Comparison of ENCODE assay signal across 18 cellular contexts in the genomic region with DNA sequence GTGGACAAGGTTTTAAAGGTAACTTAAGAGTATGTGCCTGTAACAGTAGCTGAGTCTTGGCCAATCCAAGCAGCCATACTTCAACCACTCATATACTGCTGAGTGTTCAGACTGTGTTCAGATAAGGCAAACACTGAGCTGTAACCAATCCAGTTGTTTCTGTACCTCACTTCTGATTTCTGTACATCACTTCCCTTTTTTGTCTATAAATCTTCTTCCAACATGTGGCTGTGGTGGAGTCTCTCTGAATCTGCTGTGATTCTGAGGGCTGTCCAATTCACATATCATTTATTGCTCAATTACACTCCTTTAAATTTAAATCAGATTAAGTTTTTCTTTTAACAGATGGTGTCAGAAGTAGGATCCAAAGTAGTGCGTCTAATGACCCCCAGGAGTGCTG.
"Had no signal": no experiment of that assay in that cellular context is flagged by ENCODE, and none has a peak within 500 bp of the region (broad histone marks: within the 10 kb centered on the region; RNA-seq: fewer than 3 reads in every experiment).

No MANE protein-coding gene starts in this region.

- DNase-seq: effector memory CD8-positive, alpha-beta T cell; esophagus squamous epithelium; foreskin fibroblast; glutamatergic neuron; islet precursor cell; mammary epithelial cell; naive thymus-derived CD4-positive, alpha-beta T cell; nephron progenitor cell; psoas muscle; retina; right lobe of liver; stimulated activated CD4-positive, alpha-beta T cell treated with anti-CD3 and anti-CD28 coated beads, Interleukin-4, amount 100 ng/mL, for 1 hour; stimulated activated CD8-positive, alpha-beta memory T cell treated with anti-CD3 and anti-CD28 coated beads, Interleukin-4, amount 100 ng/mL, for 48 hours; stimulated activated naive CD8-positive, alpha-beta T cell treated with anti-CD3 and anti-CD28 coated beads, Interleukin-15, Interleukin-2, amounts not matched to agents 100 U/mL and 50 U/mL, for 24 hours; thyroid gland had no signal

- H3K4me3 ChIP-seq: esophagus squamous epithelium, gastroesophageal sphincter, psoas muscle, right lobe of liver, suprapubic skin, thyroid gland, vagina had no signal
